ENCODE assay signal across 11 cellular contexts in genomic region chr21:45290948-45291612, GRCh38. TPM values are rescaled to one million over a fixed set of nuclear protein-coding genes. Genes with fewer than 3 reads are reported as not detected.
DNase-seq lines count a peak whose midpoint lies in the region; ATAC-seq and TF ChIP-seq lines count a peak whose summit lies in the region.
"Had no signal": no experiment of that assay in that cellular context is flagged by ENCODE, and none has a peak within 500 bp of the region (broad histone marks: within the 10 kb centered on the region; RNA-seq: fewer than 3 reads in every experiment).

No MANE protein-coding gene starts in this region.

- H3K9me3 ChIP-seq in IMR-90 (ENCODE audit: control insufficient read depth, insufficient read depth, low read length) (no peaks in the 10 kb centered on the region), stomach smooth muscle (ENCODE audit: control insufficient read depth in 2 of 2, low read length in 2 of 2) (no peaks in the 10 kb centered on the region)

- peak; percentile 58 for DNase-seq in IMR-90
- DNase-seq in amniotic epithelial cell (ENCODE audit: low read depth): peak; percentile 75
- peak; percentile 84 for DNase-seq in islet precursor cell
- DNase-seq in NCI-H510A treated with DMSO at 0.1 percent for 48 hours (lab: John Stamatoyannopoulos, UW): no peak
- no peak for DNase-seq in activated CD4-positive, alpha-beta T cell treated with anti-CD3 and anti-CD28 coated beads, Interleukin-2, amount 50 U/mL, for 1 hour
- DNase-seq: activated B cell treated with CpG ODN at 0.5 μM for 24 hours, NCI-H2081 treated with DMSO at 0.1 percent for 48 hours, nucleus accumbens had no signal

- peak overlapping the region; percentile 49 for H2AK5ac ChIP-seq in IMR-90 (ENCODE audit: low read depth, low read length)

- H3K18ac ChIP-seq in IMR-90 (ENCODE audit: low read depth, low read length): no peak overlapping the region

- intact Hi-C loops in IMR-90 (cut with micrococcal nuclease): loop anchor here (5.0 kb wide), 4 partner anchors 96 to 631 kb away; no protein-coding TSS in a partner anchor

- no peak overlapping the region for H3K4me2 ChIP-seq in IMR-90 (ENCODE audit: low read depth, low read length)

- H3K4ac ChIP-seq in IMR-90 (ENCODE audit: low read depth, low read length): peak overlapping the region; percentile 40; the same call in 1 of the 2 replicates

- no peaks in the 10 kb centered on the region for H3K27me3 ChIP-seq in IMR-90 (ENCODE audit: control insufficient read depth, insufficient read depth, low read length)
- no peaks in the 10 kb centered on the region for H3K27me3 ChIP-seq in stomach smooth muscle (ENCODE audit: control insufficient read depth in 1 of 2, insufficient read depth in 2 of 2, low read length in 2 of 2)

- no TSS peak for BruUV-seq in IMR-90 (replicated peaks; lab: Mats Ljungman, UMichigan)

- H3K14ac ChIP-seq in IMR-90 (replicated peaks; ENCODE audit: low read depth, low read length): peak overlapping the region; percentile 11; the same call in 1 of the 2 replicates

- H3K79me1 ChIP-seq in IMR-90 (ENCODE audit: low read depth in 1 of 2, low read length in 2 of 2): peaks cover 25 to 61% of the 10 kb centered on the region in 2 experiments

- no peak overlapping the region for H2BK120ac ChIP-seq in IMR-90 (ENCODE audit: low read depth, low read length)

- H3K9ac ChIP-seq in IMR-90 (ENCODE audit: low read depth, low read length): no peak overlapping the region
- peak overlapping the region in 1 of 2 donors; percentile 13 for H3K9ac ChIP-seq in stomach smooth muscle (ENCODE audit: low read length in 2 of 2)

- H4K8ac ChIP-seq in IMR-90 (ENCODE audit: low read depth in 2 of 2, low read length in 2 of 2): no peak overlapping the region; a peak in 1 of 4 replicates

- no peak overlapping the region for H2AK9ac ChIP-seq in IMR-90 (replicated peaks; ENCODE audit: low read depth, low read length, poor library complexity)

- peaks cover 10% of the 10 kb centered on the region for H3K9me1 ChIP-seq in IMR-90 (ENCODE audit: insufficient read depth, low read length)

- 46% methylated on average over 3 of the region's 14 CpGs; no CpG with 5 or more reads in 1 of the 2 experiments for WGBS in IMR-90 (ENCODE audit: extremely low coverage in 2 of 2, insufficient read length in 1 of 2), 2 experiments

- H3K36me3 ChIP-seq in IMR-90 (ENCODE audit: control insufficient read depth, insufficient read depth, low read length) (peaks cover 4% of the 10 kb centered on the region), stomach smooth muscle (ENCODE audit: control insufficient read depth in 2 of 2, insufficient read depth in 2 of 2, low read length in 2 of 2) (no peaks in the 10 kb centered on the region)

- peak overlapping the region; percentile 17; the same call in 1 of the 2 replicates for H3K23ac ChIP-seq in IMR-90 (ENCODE audit: low read depth, low read length)

- peak overlapping the region; percentile 56 for H2AFZ ChIP-seq in IMR-90 (replicated peaks; ENCODE audit: low read length, poor library complexity)

- in situ Hi-C loops in IMR-90 (cut with MboI; ENCODE audit: low sequenced_read_pairs): loop anchor here (5.0 kb wide), 2 partner anchors 156 to 531 kb away; no protein-coding TSS in a partner anchor

- TF ChIP-seq RAD21 in IMR-90 (IDR thresholded peaks at IDR 0.05; ENCODE audit: low read length): no peak

- H3K27ac ChIP-seq in IMR-90 (ENCODE audit: insufficient read depth, low read length) (no peak overlapping the region), stomach smooth muscle (ENCODE audit: low read length) (peak overlapping the region; percentile 31)

- peaks cover 36% of the 10 kb centered on the region for H3K4me1 ChIP-seq in IMR-90 (ENCODE audit: control insufficient read depth, insufficient read depth, low read length)
- peaks cover 56% of the 10 kb centered on the region for H3K4me1 ChIP-seq in stomach smooth muscle (ENCODE audit: control insufficient read depth, insufficient read depth, low read length)

- H2BK15ac ChIP-seq in IMR-90 (ENCODE audit: low read depth, low read length): no peak overlapping the region

- H4K91ac ChIP-seq in IMR-90 (ENCODE audit: insufficient read depth, low read depth, low read length): peak overlapping the region; percentile 43; the same call in 1 of the 2 replicates

- peaks cover 13% of the 10 kb centered on the region for H4K20me1 ChIP-seq in IMR-90 (ENCODE audit: insufficient read depth, low read length)

- CTCF ChIA-PET in IMR-90 (lab: Yijun Ruan, JAX): no interaction called here

- H4K5ac ChIP-seq in IMR-90 (ENCODE audit: low read depth, low read length): no peak overlapping the region

- H3K4me3 ChIP-seq in IMR-90 (ENCODE audit: insufficient read depth, low read depth, low read length): no peak overlapping the region
- H3K4me3 ChIP-seq in stomach smooth muscle (ENCODE audit: low read length in 2 of 2): no peak overlapping the region

- no peak for TF ChIP-seq CTCF in IMR-90 (conservative IDR thresholded peaks at IDR 0.05; ENCODE audit: low read depth, low read length)

- no peak overlapping the region for H2BK5ac ChIP-seq in IMR-90 (ENCODE audit: low read depth, low read length, poor library complexity, severe bottlenecking)

- H3K56ac ChIP-seq in IMR-90 (ENCODE audit: extremely low read depth, insufficient read depth, low read length): no peak overlapping the region

- POLR2A ChIA-PET in IMR-90 (lab: Charles Lee; ENCODE audit: unreplicated experiment): no interaction called here

- ATAC-seq in IMR-90 (ENCODE audit: low read depth) (no peak), GM21447 (IDR thresholded peaks at IDR 0.05; ENCODE audit: unreplicated experiment) (no peak)
- ATAC-seq: activated naive CD4-positive, alpha-beta T cell treated with anti-CD3 and anti-CD28 coated beads, Interleukin-2, amount 50 U/mL, for 72 hours had no signal

- no peak; the same call in 1 of the 2 replicates for TF ChIP-seq POLR2A in IMR-90 (IDR thresholded peaks at IDR 0.05; ENCODE audit: low read depth, low read length)

- no peak overlapping the region for H2BK20ac ChIP-seq in IMR-90 (ENCODE audit: low read depth, low read length)

- dilution Hi-C loops in IMR-90 (cut with HindIII; ENCODE audit: low sequenced_read_pairs, unreplicated experiment): no loop called here

TF ChIP-seq in IMR-90, 13 proteins besides CTCF, POLR2A, EP300 and RAD21:
- TF ChIP-seq NFE2L2 (IDR thresholded peaks at IDR 0.05; ENCODE audit: low read depth, low read length) (no peak), BHLHE40 (IDR thresholded peaks at IDR 0.05; ENCODE audit: low read depth, low read length) (no peak), MXI1 (IDR thresholded peaks at IDR 0.05; ENCODE audit: borderline replicate concordance, low read depth, low read length) (no peak), CEBPB (IDR thresholded peaks at IDR 0.05; ENCODE audit: low read depth, low read length) (no peak), SMC3 (IDR thresholded peaks at IDR 0.05; ENCODE audit: low read depth, low read length) (no peak), FOS (IDR thresholded peaks at IDR 0.05; ENCODE audit: low read depth, low read length) (no peak), CHD1 (IDR thresholded peaks at IDR 0.05; ENCODE audit: low read depth, low read length) (no peak), MAFK (IDR thresholded peaks at IDR 0.05; ENCODE audit: low read depth, low read length) (no peak), RCOR1 (IDR thresholded peaks at IDR 0.05; ENCODE audit: insufficient replicate concordance, low read length) (no peak), RFX5 (IDR thresholded peaks at IDR 0.05; ENCODE audit: low read depth, low read length) (no peak), MAZ (IDR thresholded peaks at IDR 0.05; ENCODE audit: borderline replicate concordance, low read depth, low read length) (no peak)
- TF ChIP-seq, protein P1, sequence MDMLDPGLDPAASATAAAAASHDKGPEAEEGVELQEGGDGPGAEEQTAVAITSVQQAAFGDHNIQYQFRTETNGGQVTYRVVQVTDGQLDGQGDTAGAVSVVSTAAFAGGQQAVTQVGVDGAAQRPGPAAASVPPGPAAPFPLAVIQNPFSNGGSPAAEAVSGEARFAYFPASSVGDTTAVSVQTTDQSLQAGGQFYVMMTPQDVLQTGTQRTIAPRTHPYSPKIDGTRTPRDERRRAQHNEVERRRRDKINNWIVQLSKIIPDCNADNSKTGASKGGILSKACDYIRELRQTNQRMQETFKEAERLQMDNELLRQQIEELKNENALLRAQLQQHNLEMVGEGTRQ (IDR thresholded peaks at IDR 0.05; ENCODE audit: low read depth, low read length): no peak
- TF ChIP-seq, protein P2, sequence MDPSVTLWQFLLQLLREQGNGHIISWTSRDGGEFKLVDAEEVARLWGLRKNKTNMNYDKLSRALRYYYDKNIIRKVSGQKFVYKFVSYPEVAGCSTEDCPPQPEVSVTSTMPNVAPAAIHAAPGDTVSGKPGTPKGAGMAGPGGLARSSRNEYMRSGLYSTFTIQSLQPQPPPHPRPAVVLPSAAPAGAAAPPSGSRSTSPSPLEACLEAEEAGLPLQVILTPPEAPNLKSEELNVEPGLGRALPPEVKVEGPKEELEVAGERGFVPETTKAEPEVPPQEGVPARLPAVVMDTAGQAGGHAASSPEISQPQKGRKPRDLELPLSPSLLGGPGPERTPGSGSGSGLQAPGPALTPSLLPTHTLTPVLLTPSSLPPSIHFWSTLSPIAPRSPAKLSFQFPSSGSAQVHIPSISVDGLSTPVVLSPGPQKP (IDR thresholded peaks at IDR 0.05; ENCODE audit: borderline replicate concordance, low read depth, low read length): no peak

RNA-seq across cellular contexts. Expression of gene POFUT2, which starts 3.4 kb away (rescaled TPM):
- total RNA-seq in IMR-90 (2012; rRNA removed): 18.8 and 23.9 TPM in 2 replicates
- 58.5 and 59.3 TPM in 2 replicates for polyA plus RNA-seq in IMR-90 (2012; rRNA removed)
- 46.5 and 53.6 TPM in 2 replicates for polyA plus RNA-seq in IMR-90 (2012; cell fraction: cytosol; rRNA removed)
- 236 and 251 TPM in 2 replicates for polyA plus RNA-seq in IMR-90 (2012; cell fraction: nucleus; rRNA removed; ENCODE audit: low replicate concordance)

Comparison
In these comparisons a context has a peak if more than half of its experiments do, and no peak if none do; other contexts are left out.
1. DNase-seq: peak in IMR-90 (single experiment), amniotic epithelial cell (single experiment) and islet precursor cell (single experiment); none in NCI-H510A treated with DMSO at 0.1 percent for 48 hours (single experiment) and activated CD4-positive, alpha-beta T cell treated with anti-CD3 and anti-CD28 coated beads, Interleukin-2, amount 50 U/mL, for 1 hour (single experiment).